Comparison of ENCODE assay signal across 12 cellular contexts in the genomic region with DNA sequence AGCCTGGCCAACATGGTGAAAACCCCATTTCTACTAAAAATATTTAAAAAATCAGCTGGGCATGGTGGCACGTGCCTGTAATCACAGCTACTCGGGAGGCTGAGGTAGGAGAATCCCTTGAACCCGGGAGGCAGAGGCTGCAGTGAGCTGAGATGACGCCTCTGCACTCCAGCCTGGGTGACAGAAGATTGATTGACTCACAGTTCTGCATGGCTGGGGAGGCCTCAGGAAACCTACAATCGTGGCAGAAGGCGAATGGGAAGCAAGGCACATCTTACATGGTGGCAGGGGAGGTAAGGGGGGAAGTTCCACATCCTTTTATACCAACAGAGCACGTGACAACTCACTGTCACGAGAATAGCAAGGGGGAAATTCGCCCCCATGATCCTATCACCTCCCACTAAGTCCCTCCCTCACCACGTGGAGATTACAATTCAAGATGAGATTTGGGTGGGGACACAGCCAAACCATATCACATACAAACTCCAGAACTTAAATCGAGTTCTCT. TPM values are rescaled to one million over a fixed set of nuclear protein-coding genes. Genes with fewer than 3 reads are reported as not detected.
A peak's percentile ranks its signal among the peaks of the same experiment; 100 is the strongest.
DNase-seq lines count a peak whose midpoint lies in the region; ATAC-seq and TF ChIP-seq lines count a peak whose summit lies in the region.
"Not testable (repeated sequence)": the region's sequence is repeated elsewhere in the genome, so short reads cannot be mapped to it uniquely, and the experiment has no call there.
"Had no signal": no experiment of that assay in that cellular context is flagged by ENCODE, and none has a peak within 500 bp of the region (broad histone marks: within the 10 kb centered on the region; RNA-seq: fewer than 3 reads in every experiment).

No MANE protein-coding gene starts in this region.

- not testable (repeated sequence) for H3K27me3 Mint-ChIP-seq in IgD-negative memory B cell; activated CD4-positive, alpha-beta T cell treated with anti-CD3 and anti-CD28 coated beads, Interleukin-2, amount 10 ng/mL, durations not matched to agents 7 days and 5 days; dendritic cell treated with granulocyte-macrophage colony-stimulating factor and Interleukin-4, amounts not matched to agents 40 ng/mL and 50 ng/mL, for 4 days

- H3K9ac ChIP-seq in BLaER1 treated with 17β-estradiol and CSF1 and Interleukin-3, amounts not matched to agents 10 nM and 100 nM: not testable (repeated sequence)

- H4K20me1 ChIP-seq in BLaER1 treated with 17β-estradiol and CSF1 and Interleukin-3, amounts not matched to agents 10 nM and 100 nM: peaks cover 14 to 52% (median 42%) of the 10 kb centered on the region in 11 experiments; a peak in 21 of 22 replicates

- H3K4me1 ChIP-seq in BLaER1 treated with 17β-estradiol and CSF1 and Interleukin-3, amounts not matched to agents 10 nM and 100 nM: peaks cover 46 to 54% (median 50%) of the 10 kb centered on the region in 10 experiments

- H3K4me1 Mint-ChIP-seq in IgD-negative memory B cell: peaks cover 41 to 47% (median 46%) of the 10 kb centered on the region in 3 donors
- H3K4me1 Mint-ChIP-seq in activated CD4-positive, alpha-beta T cell treated with anti-CD3 and anti-CD28 coated beads, Interleukin-2, amount 10 ng/mL, durations not matched to agents 7 days and 5 days: peaks cover 30% of the 10 kb centered on the region
- H3K4me1 Mint-ChIP-seq in dendritic cell treated with granulocyte-macrophage colony-stimulating factor and Interleukin-4, amounts not matched to agents 40 ng/mL and 50 ng/mL, for 4 days (ENCODE audit: low read depth): peaks cover 51% of the 10 kb centered on the region
- peaks cover 36% of the 10 kb centered on the region for H3K4me1 Mint-ChIP-seq in stimulated activated effector memory CD8-positive, alpha-beta T cell treated with anti-CD3 and anti-CD28 coated beads, Interleukin-12 subunit alpha, Interleukin-12 subunit beta, amount 100 ng/mL, for 72 hours

- H3K4me2 ChIP-seq in BLaER1 treated with 17β-estradiol and CSF1 and Interleukin-3, amounts not matched to agents 10 nM and 100 nM: peak overlapping the region in 10 of 11 experiments; percentile 14 to 100 (median 87); a peak in 16 of 22 replicates

- not testable (repeated sequence) for H3K9me3 Mint-ChIP-seq in IgD-negative memory B cell; activated CD4-positive, alpha-beta T cell treated with anti-CD3 and anti-CD28 coated beads, Interleukin-2, amount 10 ng/mL, durations not matched to agents 7 days and 5 days; dendritic cell treated with granulocyte-macrophage colony-stimulating factor and Interleukin-4, amounts not matched to agents 40 ng/mL and 50 ng/mL, for 4 days; stimulated activated effector memory CD8-positive, alpha-beta T cell treated with anti-CD3 and anti-CD28 coated beads, Interleukin-12 subunit alpha, Interleukin-12 subunit beta, amount 100 ng/mL, for 72 hours

- DNase-seq in GM12865 (ENCODE audit: low read depth): peak; percentile 46
- not testable (repeated sequence) for DNase-seq in RWPE1 (ENCODE audit: low spot score); activated CD4-positive, alpha-beta T cell treated with anti-CD3 and anti-CD28 coated beads, Interleukin-2, amount 10 ng/mL, durations not matched to agents 7 days and 5 days; stimulated activated effector memory CD8-positive, alpha-beta T cell treated with anti-CD3 and anti-CD28 coated beads, Interleukin-12 subunit alpha, Interleukin-12 subunit beta, amount 100 ng/mL, for 72 hours (ENCODE audit: low spot score in 2 of 2)

- not testable (repeated sequence) for H3K36me3 Mint-ChIP-seq in IgD-negative memory B cell
- H3K36me3 Mint-ChIP-seq in activated CD4-positive, alpha-beta T cell treated with anti-CD3 and anti-CD28 coated beads, Interleukin-2, amount 10 ng/mL, durations not matched to agents 7 days and 5 days (ENCODE audit: low read depth): peaks cover 31% of the 10 kb centered on the region
- H3K36me3 Mint-ChIP-seq in dendritic cell treated with granulocyte-macrophage colony-stimulating factor and Interleukin-4, amounts not matched to agents 40 ng/mL and 50 ng/mL, for 4 days (ENCODE audit: low read depth): peaks cover 59% of the 10 kb centered on the region
- peaks cover 31% of the 10 kb centered on the region for H3K36me3 Mint-ChIP-seq in stimulated activated effector memory CD8-positive, alpha-beta T cell treated with anti-CD3 and anti-CD28 coated beads, Interleukin-12 subunit alpha, Interleukin-12 subunit beta, amount 100 ng/mL, for 72 hours

- H3K27ac ChIP-seq in BLaER1 treated with 17β-estradiol and CSF1 and Interleukin-3, amounts not matched to agents 10 nM and 100 nM: not testable (repeated sequence)
- peak overlapping the region; percentile 58 for H3K27ac ChIP-seq in RWPE1

- H3K27me3 ChIP-seq in BLaER1 treated with 17β-estradiol and CSF1 and Interleukin-3, amounts not matched to agents 10 nM and 100 nM: not testable (repeated sequence)

- peaks cover 0 to 12% (median 0%) of the 10 kb centered on the region in 11 experiments; a peak in 2 of 22 replicates for H3K9me3 ChIP-seq in BLaER1 treated with 17β-estradiol and CSF1 and Interleukin-3, amounts not matched to agents 10 nM and 100 nM (replicated peaks in 1 of 11)

- ATAC-seq in stimulated activated effector memory CD8-positive, alpha-beta T cell treated with anti-CD3 and anti-CD28 coated beads, Interleukin-12 subunit alpha, Interleukin-12 subunit beta, amount 100 ng/mL, for 72 hours: not testable (repeated sequence)

- H3K36me3 ChIP-seq in BLaER1 treated with 17β-estradiol and CSF1 and Interleukin-3, amounts not matched to agents 10 nM and 100 nM: peaks cover 7 to 55% (median 48%) of the 10 kb centered on the region in 11 experiments; a peak in 20 of 22 replicates

- not testable (repeated sequence) for TF ChIP-seq CTCF in GM12865 (IDR thresholded peaks at IDR 0.05; ENCODE audit: insufficient read depth, low read depth, low read length, missing control alignments); RWPE1 (conservative IDR thresholded peaks at IDR 0.05; ENCODE audit: low read depth)

- CTCF ChIA-PET in RWPE1 (lab: Yijun Ruan, JAX); activated CD4-positive, alpha-beta T cell treated with anti-CD3 and anti-CD28 coated beads, Interleukin-2, amount 10 ng/mL, durations not matched to agents 7 days and 5 days (lab: Charles Lee): not testable (repeated sequence)

- H3K27ac Mint-ChIP-seq in IgD-negative memory B cell: peak overlapping the region; percentile 13 to 42 (median 36)
- H3K27ac Mint-ChIP-seq in activated CD4-positive, alpha-beta T cell treated with anti-CD3 and anti-CD28 coated beads, Interleukin-2, amount 10 ng/mL, durations not matched to agents 7 days and 5 days: peak overlapping the region; percentile 7
- peak overlapping the region; percentile 95 for H3K27ac Mint-ChIP-seq in dendritic cell treated with granulocyte-macrophage colony-stimulating factor and Interleukin-4, amounts not matched to agents 40 ng/mL and 50 ng/mL, for 4 days
- H3K27ac Mint-ChIP-seq in stimulated activated effector memory CD8-positive, alpha-beta T cell treated with anti-CD3 and anti-CD28 coated beads, Interleukin-12 subunit alpha, Interleukin-12 subunit beta, amount 100 ng/mL, for 72 hours: peak overlapping the region; percentile 63

- POLR2A ChIA-PET in RWPE1 (lab: Yijun Ruan, JAX; ENCODE audit: low non-redundant PET); activated CD4-positive, alpha-beta T cell treated with anti-CD3 and anti-CD28 coated beads, Interleukin-2, amount 10 ng/mL, durations not matched to agents 7 days and 5 days (lab: Charles Lee): not testable (repeated sequence)

- not testable (repeated sequence) for H3K4me3 ChIP-seq in BLaER1 treated with 17β-estradiol and CSF1 and Interleukin-3, amounts not matched to agents 10 nM and 100 nM; GM12865 (ENCODE audit: low read depth, low read length)

- peak overlapping the region in 1 of 4 donors; percentile 66 for H3K4me3 Mint-ChIP-seq in IgD-negative memory B cell
- not testable (repeated sequence) for H3K4me3 Mint-ChIP-seq in activated CD4-positive, alpha-beta T cell treated with anti-CD3 and anti-CD28 coated beads, Interleukin-2, amount 10 ng/mL, durations not matched to agents 7 days and 5 days; dendritic cell treated with granulocyte-macrophage colony-stimulating factor and Interleukin-4, amounts not matched to agents 40 ng/mL and 50 ng/mL, for 4 days; stimulated activated effector memory CD8-positive, alpha-beta T cell treated with anti-CD3 and anti-CD28 coated beads, Interleukin-12 subunit alpha, Interleukin-12 subunit beta, amount 100 ng/mL, for 72 hours

- intact Hi-C loops in dendritic cell treated with granulocyte-macrophage colony-stimulating factor and Interleukin-4, amounts not matched to agents 40 ng/mL and 50 ng/mL, for 4 days (cut with micrococcal nuclease): loop anchor here (10.0 kb wide), 1 partner anchor 234 kb away; a partner anchor contains a TSS

RNA-seq across cellular contexts. Expression of a gene that starts 5.3 kb away (rescaled TPM):
- 214 TPM for polyA plus RNA-seq in IgD-negative memory B cell
- 100 to 1,000 TPM; 194 to 209 TPM for total RNA-seq in activated CD4-positive, alpha-beta T cell treated with anti-CD3 and anti-CD28 coated beads, Interleukin-2, amount 10 ng/mL, durations not matched to agents 7 days and 5 days

RNA-seq across cellular contexts. Expression of a gene that starts 17.8 kb away (rescaled TPM):
- polyA plus RNA-seq in IgD-negative memory B cell: 121 TPM
- 100 to 1,000 TPM; 204 to 228 TPM for total RNA-seq in activated CD4-positive, alpha-beta T cell treated with anti-CD3 and anti-CD28 coated beads, Interleukin-2, amount 10 ng/mL, durations not matched to agents 7 days and 5 days

RNA-seq across cellular contexts. Expression of a gene that starts 40.8 kb away (rescaled TPM):
- polyA plus RNA-seq in IgD-negative memory B cell: 2.9 TPM
- total RNA-seq in activated CD4-positive, alpha-beta T cell treated with anti-CD3 and anti-CD28 coated beads, Interleukin-2, amount 10 ng/mL, durations not matched to agents 7 days and 5 days: 1 to 10 TPM; 7.3 to 8.8 TPM

RNA-seq across cellular contexts. Expression of a gene that starts 50.6 kb away (rescaled TPM):
- not detected for polyA plus RNA-seq in IgD-negative memory B cell
- not detected for total RNA-seq in activated CD4-positive, alpha-beta T cell treated with anti-CD3 and anti-CD28 coated beads, Interleukin-2, amount 10 ng/mL, durations not matched to agents 7 days and 5 days
- total RNA-seq: A172; Calu3; CD4-positive, CD25-positive, alpha-beta regulatory T cell; G401; H7 had no signal
- polyA plus RNA-seq: CD4-positive, CD25-positive, alpha-beta regulatory T cell had no signal

Comparison
In these comparisons a context has a peak if more than half of its experiments do, and no peak if none do; other contexts are left out.
1. H3K27ac Mint-ChIP-seq: peak in every context shown above with its lines; median percentile 95 in dendritic cell treated with granulocyte-macrophage colony-stimulating factor and Interleukin-4, amounts not matched to agents 40 ng/mL and 50 ng/mL, for 4 days; 63 in stimulated activated effector memory CD8-positive, alpha-beta T cell treated with anti-CD3 and anti-CD28 coated beads, Interleukin-12 subunit alpha, Interleukin-12 subunit beta, amount 100 ng/mL, for 72 hours; 36 in IgD-negative memory B cell; 7 in activated CD4-positive, alpha-beta T cell treated with anti-CD3 and anti-CD28 coated beads, Interleukin-2, amount 10 ng/mL, durations not matched to agents 7 days and 5 days.